23 cellular contexts compared by ENCODE assay signal in the genomic region with DNA sequence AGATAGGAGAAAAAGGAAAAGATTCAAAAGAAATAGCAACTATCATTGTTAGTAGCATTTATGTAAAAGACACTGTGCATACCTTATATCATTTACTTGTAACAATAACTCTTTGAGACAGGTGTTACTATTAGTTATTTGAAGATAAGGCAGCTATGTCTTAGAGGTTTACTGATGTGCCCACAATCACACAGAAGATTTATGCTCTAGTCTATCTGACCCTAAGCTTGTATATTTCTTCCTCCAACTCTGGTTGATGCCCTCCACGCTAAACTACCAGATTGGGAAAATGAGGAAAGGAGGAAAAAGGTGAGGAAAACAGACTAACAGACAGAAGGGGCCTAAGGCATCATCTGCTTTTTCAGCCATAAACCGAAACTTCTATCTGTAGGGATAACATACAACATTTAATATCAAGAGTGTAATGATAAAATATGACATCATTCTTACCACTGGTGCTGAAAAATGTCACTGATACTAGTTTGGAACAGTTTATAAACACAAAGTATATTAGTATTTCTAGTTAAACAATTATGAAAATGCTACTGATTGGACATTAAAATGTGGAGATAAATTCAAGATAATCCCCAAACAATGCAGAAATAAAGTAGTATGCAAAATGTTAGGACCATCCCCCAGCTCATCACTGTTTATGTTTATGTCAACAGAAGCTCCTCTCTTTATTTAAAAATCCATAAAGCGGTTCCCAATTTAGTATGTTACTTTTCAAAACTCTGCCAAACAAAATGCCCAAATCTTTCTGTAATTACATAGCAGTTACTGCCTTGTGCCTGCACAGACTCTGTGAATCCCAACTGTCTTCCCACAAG. TPM values are rescaled to one million over a fixed set of nuclear protein-coding genes. Genes with fewer than 3 reads are reported as not detected.
DNase-seq lines count a peak whose midpoint lies in the region; ATAC-seq and TF ChIP-seq lines count a peak whose summit lies in the region.
"Had no signal": no experiment of that assay in that cellular context is flagged by ENCODE, and none has a peak within 500 bp of the region (broad histone marks: within the 10 kb centered on the region; RNA-seq: fewer than 3 reads in every experiment).

No MANE protein-coding gene starts in this region.

- no peak for ATAC-seq in GM18517 (IDR thresholded peaks at IDR 0.05; ENCODE audit: unreplicated experiment)
- ATAC-seq: Right ventricle myocardium inferior had no signal

- H3K27ac ChIP-seq in HEK293 (ENCODE audit: extremely low read depth, low read depth, low read length) (no peak overlapping the region), angular gyrus (ENCODE audit: low read depth, low read length) (peak overlapping the region; percentile 24)
- H3K27ac ChIP-seq: BLaER1, PC-9, SJCRH30 had no signal

- no peaks in the 10 kb centered on the region for H3K4me1 Mint-ChIP-seq in progenitor cell of endocrine pancreas (ENCODE audit: low read depth)

- no peaks in the 10 kb centered on the region for H3K36me3 Mint-ChIP-seq in progenitor cell of endocrine pancreas (ENCODE audit: insufficient read depth)
- H3K36me3 Mint-ChIP-seq: CD4-positive, CD25-positive, alpha-beta regulatory T cell had no signal

- H3K4me3 ChIP-seq in HEK293 (ENCODE audit: low read depth, low read length): no peak overlapping the region
- H3K4me3 ChIP-seq: BLaER1, HAP-1, PC-9, SJCRH30 had no signal

- H3K4me1 ChIP-seq in HEK293 (ENCODE audit: control insufficient read depth, insufficient read depth, low read length): peaks cover 7% of the 10 kb centered on the region

- POLR2A ChIA-PET in HEK293 (lab: Yijun Ruan, JAX): interaction anchor here (1.0 kb wide), 1 partner anchor 19 kb away, joined by 3 read pairs; a partner anchor contains a TSS

- no peak overlapping the region for H3K27ac Mint-ChIP-seq in progenitor cell of endocrine pancreas
- H3K27ac Mint-ChIP-seq: CD4-positive, CD25-positive, alpha-beta regulatory T cell had no signal

- no peaks in the 10 kb centered on the region for H3K9me3 Mint-ChIP-seq in progenitor cell of endocrine pancreas (ENCODE audit: low read depth)

- H3K27me3 Mint-ChIP-seq in progenitor cell of endocrine pancreas: peaks cover 54% of the 10 kb centered on the region

- H3K4me3 Mint-ChIP-seq in progenitor cell of endocrine pancreas (ENCODE audit: low read depth): no peak overlapping the region

- CTCF ChIA-PET in HEK293 (lab: Yijun Ruan, JAX): interaction anchor here (0.7 to 1.1 kb wide), 3 partner anchors 88 to 671 kb away, joined by 3 to 6 read pairs (median 3); no protein-coding TSS in a partner anchor

- H3K36me3 ChIP-seq in HEK293 (ENCODE audit: control insufficient read depth in 2 of 2, insufficient read depth in 1 of 2, low read length in 2 of 2): no peaks in the 10 kb centered on the region
- H3K36me3 ChIP-seq: BLaER1, HAP-1, SJCRH30 had no signal

- DNase-seq in inferior parietal cortex (ENCODE audit: extremely low spot score) (peak; percentile 11), pons (ENCODE audit: low spot score) (peak; percentile 30), NCI-H1417 (lab: John Stamatoyannopoulos, UW) (no peak), GM19238 (ENCODE audit: insufficient read length, low spot score) (no peak), progenitor cell of endocrine pancreas (ENCODE audit: low spot score, unreplicated experiment) (no peak)
- DNase-seq: CD4-positive, CD25-positive, alpha-beta regulatory T cell; GOT3; Karpas-422; NCI-H1092; NCI-H1436; NCI-H187; NCI-H2107; NCI-H524; NCI-H82; NK-92 treated with Interleukin-12 subunit alpha and Interleukin-12 subunit beta, amount 100 ng/mL, for 24 hours; PC-9 had no signal

- TF ChIP-seq CTCF in HEK293 (tag by site-specific recombination; IDR thresholded peaks at IDR 0.05) (no peak), progenitor cell of endocrine pancreas (IDR thresholded peaks at IDR 0.05; ENCODE audit: unreplicated experiment) (no peak)

- no peaks in the 10 kb centered on the region for H3K9me3 ChIP-seq in HEK293 (ENCODE audit: control insufficient read depth, insufficient read depth, low read depth, low read length)
- H3K9me3 ChIP-seq: BLaER1, HAP-1, SJCRH30 had no signal

TF ChIP-seq in HEK293, 187 proteins besides CTCF, POLR2A, EP300 and RAD21:
- TF ChIP-seq ZNF133 (tag by site-specific recombination; IDR thresholded peaks at IDR 0.05) (no peak), ZNF837 (tag by site-specific recombination; IDR thresholded peaks at IDR 0.05) (no peak), REPIN1 (tag by site-specific recombination; IDR thresholded peaks at IDR 0.05; ENCODE audit: low read depth) (no peak), KLF16 (tag by site-specific recombination; IDR thresholded peaks at IDR 0.05) (no peak), ZBTB7A (tag by site-specific recombination; IDR thresholded peaks at IDR 0.05; ENCODE audit: low read depth) (no peak), RBAK (tag by site-specific recombination; IDR thresholded peaks at IDR 0.05) (no peak), ZBTB48 (tag by site-specific recombination; IDR thresholded peaks at IDR 0.05) (0 out of 2 replicates have a peak, but pooled peaks have one; percentile 51), ZNF335 (tag by site-specific recombination; conservative IDR thresholded peaks at IDR 0.05) (no peak), ZBTB20 (tag by site-specific recombination; IDR thresholded peaks at IDR 0.05) (no peak), ZBTB17 (tag by site-specific recombination; IDR thresholded peaks at IDR 0.05) (no peak), GFI1B (tag by site-specific recombination; IDR thresholded peaks at IDR 0.05) (no peak)
- TF ChIP-seq, protein P1, sequence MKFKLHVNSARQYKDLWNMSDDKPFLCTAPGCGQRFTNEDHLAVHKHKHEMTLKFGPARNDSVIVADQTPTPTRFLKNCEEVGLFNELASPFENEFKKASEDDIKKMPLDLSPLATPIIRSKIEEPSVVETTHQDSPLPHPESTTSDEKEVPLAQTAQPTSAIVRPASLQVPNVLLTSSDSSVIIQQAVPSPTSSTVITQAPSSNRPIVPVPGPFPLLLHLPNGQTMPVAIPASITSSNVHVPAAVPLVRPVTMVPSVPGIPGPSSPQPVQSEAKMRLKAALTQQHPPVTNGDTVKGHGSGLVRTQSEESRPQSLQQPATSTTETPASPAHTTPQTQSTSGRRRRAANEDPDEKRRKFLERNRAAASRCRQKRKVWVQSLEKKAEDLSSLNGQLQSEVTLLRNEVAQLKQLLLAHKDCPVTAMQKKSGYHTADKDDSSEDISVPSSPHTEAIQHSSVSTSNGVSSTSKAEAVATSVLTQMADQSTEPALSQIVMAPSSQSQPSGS (tag by site-specific recombination; IDR thresholded peaks at IDR 0.05; ENCODE audit: low read depth): peak; percentile 79
- TF ChIP-seq, protein P2, sequence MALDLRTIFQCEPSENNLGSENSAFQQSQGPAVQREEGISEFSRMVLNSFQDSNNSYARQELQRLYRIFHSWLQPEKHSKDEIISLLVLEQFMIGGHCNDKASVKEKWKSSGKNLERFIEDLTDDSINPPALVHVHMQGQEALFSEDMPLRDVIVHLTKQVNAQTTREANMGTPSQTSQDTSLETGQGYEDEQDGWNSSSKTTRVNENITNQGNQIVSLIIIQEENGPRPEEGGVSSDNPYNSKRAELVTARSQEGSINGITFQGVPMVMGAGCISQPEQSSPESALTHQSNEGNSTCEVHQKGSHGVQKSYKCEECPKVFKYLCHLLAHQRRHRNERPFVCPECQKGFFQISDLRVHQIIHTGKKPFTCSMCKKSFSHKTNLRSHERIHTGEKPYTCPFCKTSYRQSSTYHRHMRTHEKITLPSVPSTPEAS (tag by site-specific recombination; IDR thresholded peaks at IDR 0.05): no peak
- TF ChIP-seq, protein P3, sequence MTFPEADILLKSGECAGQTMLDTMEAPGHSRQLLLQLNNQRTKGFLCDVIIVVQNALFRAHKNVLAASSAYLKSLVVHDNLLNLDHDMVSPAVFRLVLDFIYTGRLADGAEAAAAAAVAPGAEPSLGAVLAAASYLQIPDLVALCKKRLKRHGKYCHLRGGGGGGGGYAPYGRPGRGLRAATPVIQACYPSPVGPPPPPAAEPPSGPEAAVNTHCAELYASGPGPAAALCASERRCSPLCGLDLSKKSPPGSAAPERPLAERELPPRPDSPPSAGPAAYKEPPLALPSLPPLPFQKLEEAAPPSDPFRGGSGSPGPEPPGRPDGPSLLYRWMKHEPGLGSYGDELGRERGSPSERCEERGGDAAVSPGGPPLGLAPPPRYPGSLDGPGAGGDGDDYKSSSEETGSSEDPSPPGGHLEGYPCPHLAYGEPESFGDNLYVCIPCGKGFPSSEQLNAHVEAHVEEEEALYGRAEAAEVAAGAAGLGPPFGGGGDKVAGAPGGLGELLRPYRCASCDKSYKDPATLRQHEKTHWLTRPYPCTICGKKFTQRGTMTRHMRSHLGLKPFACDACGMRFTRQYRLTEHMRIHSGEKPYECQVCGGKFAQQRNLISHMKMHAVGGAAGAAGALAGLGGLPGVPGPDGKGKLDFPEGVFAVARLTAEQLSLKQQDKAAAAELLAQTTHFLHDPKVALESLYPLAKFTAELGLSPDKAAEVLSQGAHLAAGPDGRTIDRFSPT (tag by site-specific recombination; IDR thresholded peaks at IDR 0.05): no peak

RNA-seq across cellular contexts. Expression of a gene that starts 5.0 kb away (rescaled TPM):
- 1.6 and 1.7 TPM in 2 replicates for total RNA-seq in progenitor cell of endocrine pancreas

RNA-seq across cellular contexts. Expression of a gene that starts 19.0 kb away (rescaled TPM):
- 22.4 and 23.7 TPM in 2 replicates for total RNA-seq in progenitor cell of endocrine pancreas

Comparison
In these comparisons a context has a peak if more than half of its experiments do, and no peak if none do; other contexts are left out.
1. DNase-seq: peak in inferior parietal cortex (single experiment) and pons (single experiment); none in NCI-H1417 (0 of 3), GM19238 (single experiment) and progenitor cell of endocrine pancreas (single experiment).